In genomic region chr3:127255516-127255915, GRCh38 we compare ENCODE assay signal across 22 cellular contexts. TPM values are rescaled to one million over a fixed set of nuclear protein-coding genes. Genes with fewer than 3 reads are reported as not detected.
DNase-seq lines count a peak whose midpoint lies in the region; ATAC-seq and TF ChIP-seq lines count a peak whose summit lies in the region.
"Had no signal": no experiment of that assay in that cellular context is flagged by ENCODE, and none has a peak within 500 bp of the region (broad histone marks: within the 10 kb centered on the region; RNA-seq: fewer than 3 reads in every experiment).

No MANE protein-coding gene starts in this region.

- H3K4me3 ChIP-seq in right atrium auricular region, result no peak overlapping the region
- H3K4me3 ChIP-seq in naive thymus-derived CD4-positive, alpha-beta T cell (ENCODE audit: low read length), result no peak overlapping the region
- H3K4me3 ChIP-seq: HAP-1 had no signal

- H3K36me3 ChIP-seq in right atrium auricular region, result no peaks in the 10 kb centered on the region
- no peaks in the 10 kb centered on the region for H3K36me3 ChIP-seq in naive thymus-derived CD4-positive, alpha-beta T cell (ENCODE audit: control insufficient read depth in 2 of 3, insufficient read depth in 3 of 3, low read length in 3 of 3)
- H3K36me3 ChIP-seq: HAP-1 had no signal

- H3K9me3 Mint-ChIP-seq in dendritic cell treated with granulocyte-macrophage colony-stimulating factor and Interleukin-4, amounts not matched to agents 40 ng/mL and 50 ng/mL, for 4 days, result no peaks in the 10 kb centered on the region
- H3K9me3 Mint-ChIP-seq in neural crest cell, result no peaks in the 10 kb centered on the region
- peaks cover 0 to 3% (median 0%) of the 10 kb centered on the region in 11 donors for H3K9me3 Mint-ChIP-seq in naive thymus-derived CD4-positive, alpha-beta T cell
- H3K9me3 Mint-ChIP-seq: CD4-positive, alpha-beta memory T cell; HFFc6 had no signal

- H3K4me1 Mint-ChIP-seq in dendritic cell treated with granulocyte-macrophage colony-stimulating factor and Interleukin-4, amounts not matched to agents 40 ng/mL and 50 ng/mL, for 4 days (ENCODE audit: low read depth), result peaks cover 29% of the 10 kb centered on the region
- H3K4me1 Mint-ChIP-seq in neural crest cell, result peaks cover 18% of the 10 kb centered on the region
- H3K4me1 Mint-ChIP-seq in naive thymus-derived CD4-positive, alpha-beta T cell, result peaks cover 0 to 1% (median 0%) of the 10 kb centered on the region in 7 donors
- H3K4me1 Mint-ChIP-seq: CD4-positive, alpha-beta memory T cell had no signal

- H3K9me3 ChIP-seq in right atrium auricular region, result no peaks in the 10 kb centered on the region
- H3K9me3 ChIP-seq in naive thymus-derived CD4-positive, alpha-beta T cell (ENCODE audit: control insufficient read depth in 2 of 3, low read length in 3 of 3), result peaks cover 0 to 4% (median 0%) of the 10 kb centered on the region in 3 experiments
- H3K9me3 ChIP-seq: HAP-1 had no signal

- no peaks in the 10 kb centered on the region for H3K4me1 ChIP-seq in right atrium auricular region
- H3K4me1 ChIP-seq in naive thymus-derived CD4-positive, alpha-beta T cell (ENCODE audit: control insufficient read depth in 2 of 2, insufficient read depth in 2 of 2, low read length in 2 of 2), result no peaks in the 10 kb centered on the region
- H3K4me1 ChIP-seq: HAP-1 had no signal

- no peak overlapping the region for H3K4me3 Mint-ChIP-seq in dendritic cell treated with granulocyte-macrophage colony-stimulating factor and Interleukin-4, amounts not matched to agents 40 ng/mL and 50 ng/mL, for 4 days
- no peak overlapping the region for H3K4me3 Mint-ChIP-seq in neural crest cell
- no peak overlapping the region for H3K4me3 Mint-ChIP-seq in naive thymus-derived CD4-positive, alpha-beta T cell
- H3K4me3 Mint-ChIP-seq: CD4-positive, alpha-beta memory T cell; HFFc6 had no signal

- CTCF ChIA-PET in naive thymus-derived CD4-positive, alpha-beta T cell (lab: Charles Lee), result no interaction called here

- no peaks in the 10 kb centered on the region for H3K36me3 Mint-ChIP-seq in dendritic cell treated with granulocyte-macrophage colony-stimulating factor and Interleukin-4, amounts not matched to agents 40 ng/mL and 50 ng/mL, for 4 days (ENCODE audit: low read depth)
- no peaks in the 10 kb centered on the region for H3K36me3 Mint-ChIP-seq in neural crest cell (ENCODE audit: low read depth)
- no peaks in the 10 kb centered on the region for H3K36me3 Mint-ChIP-seq in naive thymus-derived CD4-positive, alpha-beta T cell
- H3K36me3 Mint-ChIP-seq: CD4-positive, alpha-beta memory T cell had no signal

- H3K27ac ChIP-seq in right atrium auricular region, result no peak overlapping the region
- H3K27ac ChIP-seq in naive thymus-derived CD4-positive, alpha-beta T cell (ENCODE audit: low read depth, low read length), result no peak overlapping the region

- POLR2A ChIA-PET in naive thymus-derived CD4-positive, alpha-beta T cell (lab: Charles Lee), result no interaction called here

- DNase-seq in right atrium auricular region (ENCODE audit: low spot score), result peak; percentile 50
- DNase-seq in left ventricle myocardium superior, result no peak
- no peak for DNase-seq in neural crest cell (ENCODE audit: low read depth, low spot score)
- no peak for DNase-seq in naive thymus-derived CD4-positive, alpha-beta T cell
- DNase-seq: C1 segment of cervical spinal cord; Calu3; CD4-positive, alpha-beta memory T cell; COR-L47; DMS53; DMS79 treated with DMSO at 0.1 percent for 48 hours; GF-D8; GOT3; HFFc6 had no signal

- H3K27me3 ChIP-seq in right atrium auricular region, result no peaks in the 10 kb centered on the region
- H3K27me3 ChIP-seq in naive thymus-derived CD4-positive, alpha-beta T cell (ENCODE audit: control insufficient read depth in 2 of 2, insufficient read depth in 2 of 2, low read length in 2 of 2), result no peaks in the 10 kb centered on the region

- intact Hi-C loops in left ventricle myocardium superior (cut with micrococcal nuclease), result no loop called here
- intact Hi-C loops in dendritic cell treated with granulocyte-macrophage colony-stimulating factor and Interleukin-4, amounts not matched to agents 40 ng/mL and 50 ng/mL, for 4 days (cut with micrococcal nuclease), result loop anchor here (5.0 kb wide), 1 partner anchor 202 kb away; no protein-coding TSS in a partner anchor
- intact Hi-C loops in naive thymus-derived CD4-positive, alpha-beta T cell (cut with micrococcal nuclease), result loop anchor here in 1 of 2 donors (1.0 kb wide), 1 partner anchor 34 kb away; no protein-coding TSS in a partner anchor

- peaks cover 13% of the 10 kb centered on the region for H3K27me3 Mint-ChIP-seq in dendritic cell treated with granulocyte-macrophage colony-stimulating factor and Interleukin-4, amounts not matched to agents 40 ng/mL and 50 ng/mL, for 4 days
- peaks cover 2% of the 10 kb centered on the region for H3K27me3 Mint-ChIP-seq in neural crest cell (ENCODE audit: low read depth)
- peaks cover 0 to 15% (median 4%) of the 10 kb centered on the region in 5 donors for H3K27me3 Mint-ChIP-seq in naive thymus-derived CD4-positive, alpha-beta T cell

- H3K27ac Mint-ChIP-seq in dendritic cell treated with granulocyte-macrophage colony-stimulating factor and Interleukin-4, amounts not matched to agents 40 ng/mL and 50 ng/mL, for 4 days, result peak overlapping the region; percentile 1
- peak overlapping the region; percentile 86 for H3K27ac Mint-ChIP-seq in neural crest cell (ENCODE audit: unreplicated experiment)
- H3K27ac Mint-ChIP-seq in naive thymus-derived CD4-positive, alpha-beta T cell, result no peak overlapping the region
- H3K27ac Mint-ChIP-seq: CD4-positive, alpha-beta memory T cell; HFFc6 had no signal

- TF ChIP-seq CTCF in right atrium auricular region (IDR thresholded peaks at IDR 0.05) (no peak), neural crest cell (conservative IDR thresholded peaks at IDR 0.05) (no peak)

- ATAC-seq in left ventricle myocardium superior (no peak), HG03095 (IDR thresholded peaks at IDR 0.05; ENCODE audit: unreplicated experiment) (no peak), HG02623 (IDR thresholded peaks at IDR 0.05; ENCODE audit: unreplicated experiment) (no peak)
- no peak for ATAC-seq in naive thymus-derived CD4-positive, alpha-beta T cell

RNA-seq across cellular contexts. Expression of gene PRR20G, which starts 32.3 kb away (rescaled TPM):
- not detected for total RNA-seq in right atrium auricular region
- total RNA-seq in left ventricle myocardium superior, result not detected
- not detected in 2 replicates for total RNA-seq in neural crest cell
- not detected for total RNA-seq in naive thymus-derived CD4-positive, alpha-beta T cell
- not detected for polyA plus RNA-seq in naive thymus-derived CD4-positive, alpha-beta T cell
- total RNA-seq: A172; A673; Calu3; CD4-positive, alpha-beta memory T cell; Daoy; G401; HFFc6 had no signal
- polyA plus RNA-seq: BJ; CD4-positive, alpha-beta memory T cell had no signal

Comparison
In these comparisons a context has a peak if more than half of its experiments do, and no peak if none do; other contexts are left out.
1. H3K27ac Mint-ChIP-seq: peak in dendritic cell treated with granulocyte-macrophage colony-stimulating factor and Interleukin-4, amounts not matched to agents 40 ng/mL and 50 ng/mL, for 4 days (single experiment) and neural crest cell (single experiment); none in naive thymus-derived CD4-positive, alpha-beta T cell (0 of 9).